In the genomic region with DNA sequence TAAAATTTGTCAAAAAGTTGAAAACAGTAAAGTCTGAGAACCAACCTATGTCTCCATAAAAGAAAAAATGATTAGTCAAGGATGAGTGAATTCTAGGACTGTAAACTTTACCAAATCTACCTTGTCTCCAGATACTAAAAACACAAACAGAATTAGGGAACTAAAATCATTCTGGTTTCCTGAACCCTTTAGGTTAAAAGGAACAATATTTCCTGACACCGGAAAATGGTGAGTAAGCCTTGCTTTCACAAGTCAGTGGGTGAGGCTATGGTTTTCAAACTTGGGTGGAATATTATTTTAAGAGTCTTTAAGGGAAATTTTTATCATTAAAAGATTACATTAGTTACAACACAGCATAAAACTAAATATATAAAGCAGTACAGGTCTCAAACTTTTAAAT, we compare ENCODE assay signal across 1 cellular context.
TF ChIP-seq lines count a peak whose summit lies in the region.

No MANE protein-coding gene starts in this region.

TF ChIP-seq in IMR-90, 13 proteins besides CTCF, POLR2A, EP300 and RAD21 (continued from another document):
- TF ChIP-seq, protein P1, sequence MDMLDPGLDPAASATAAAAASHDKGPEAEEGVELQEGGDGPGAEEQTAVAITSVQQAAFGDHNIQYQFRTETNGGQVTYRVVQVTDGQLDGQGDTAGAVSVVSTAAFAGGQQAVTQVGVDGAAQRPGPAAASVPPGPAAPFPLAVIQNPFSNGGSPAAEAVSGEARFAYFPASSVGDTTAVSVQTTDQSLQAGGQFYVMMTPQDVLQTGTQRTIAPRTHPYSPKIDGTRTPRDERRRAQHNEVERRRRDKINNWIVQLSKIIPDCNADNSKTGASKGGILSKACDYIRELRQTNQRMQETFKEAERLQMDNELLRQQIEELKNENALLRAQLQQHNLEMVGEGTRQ (IDR thresholded peaks at IDR 0.05; ENCODE audit: low read depth, low read length) = no peak
- TF ChIP-seq CHD1 (IDR thresholded peaks at IDR 0.05; ENCODE audit: low read depth, low read length) = no peak
- no peak for TF ChIP-seq CEBPB (IDR thresholded peaks at IDR 0.05; ENCODE audit: low read depth, low read length)
- no peak for TF ChIP-seq MAFK (IDR thresholded peaks at IDR 0.05; ENCODE audit: low read depth, low read length)
- no peak for TF ChIP-seq RFX5 (IDR thresholded peaks at IDR 0.05; ENCODE audit: low read depth, low read length)
TF ChIP-seq in IMR-90: peak in this region for 0.
